1 cellular context compared by ENCODE assay signal in genomic region chr17:2710804-2711607, GRCh38.
TF ChIP-seq lines count a peak whose summit lies in the region.

No MANE protein-coding gene starts in this region.

TF ChIP-seq in HepG2, 621 proteins besides CTCF, POLR2A, EP300 and RAD21 (continued from another document and continues in another):
- TF ChIP-seq, protein P1, sequence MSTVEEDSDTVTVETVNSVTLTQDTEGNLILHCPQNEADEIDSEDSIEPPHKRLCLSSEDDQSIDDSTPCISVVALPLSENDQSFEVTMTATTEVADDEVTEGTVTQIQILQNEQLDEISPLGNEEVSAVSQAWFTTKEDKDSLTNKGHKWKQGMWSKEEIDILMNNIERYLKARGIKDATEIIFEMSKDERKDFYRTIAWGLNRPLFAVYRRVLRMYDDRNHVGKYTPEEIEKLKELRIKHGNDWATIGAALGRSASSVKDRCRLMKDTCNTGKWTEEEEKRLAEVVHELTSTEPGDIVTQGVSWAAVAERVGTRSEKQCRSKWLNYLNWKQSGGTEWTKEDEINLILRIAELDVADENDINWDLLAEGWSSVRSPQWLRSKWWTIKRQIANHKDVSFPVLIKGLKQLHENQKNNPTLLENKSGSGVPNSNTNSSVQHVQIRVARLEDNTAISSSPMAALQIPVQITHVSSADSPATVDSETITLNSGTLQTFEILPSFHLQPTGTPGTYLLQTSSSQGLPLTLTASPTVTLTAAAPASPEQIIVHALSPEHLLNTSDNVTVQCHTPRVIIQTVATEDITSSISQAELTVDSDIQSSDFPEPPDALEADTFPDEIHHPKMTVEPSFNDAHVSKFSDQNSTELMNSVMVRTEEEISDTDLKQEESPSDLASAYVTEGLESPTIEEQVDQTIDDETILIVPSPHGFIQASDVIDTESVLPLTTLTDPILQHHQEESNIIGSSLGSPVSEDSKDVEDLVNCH (CRISPR knock-in tag; IDR thresholded peaks at IDR 0.05), result no peak
- TF ChIP-seq REPIN1 (CRISPR knock-in tag; IDR thresholded peaks at IDR 0.05; ENCODE audit: borderline replicate concordance, low read depth) (peak; percentile 59; the same call in 1 of the 2 replicates), ZNF670 (CRISPR knock-in tag; IDR thresholded peaks at IDR 0.05; ENCODE audit: borderline replicate concordance) (peak; percentile 90), CHD2 (IDR thresholded peaks at IDR 0.05; ENCODE audit: low read depth, low read length) (no peak), ZNF136 (CRISPR knock-in tag; IDR thresholded peaks at IDR 0.05; ENCODE audit: low read depth) (0 out of 2 replicates have a peak, but pooled peaks have one; percentile 13), ZNF101 (CRISPR knock-in tag; IDR thresholded peaks at IDR 0.05; ENCODE audit: borderline replicate concordance, low read depth) (no peak), CEBPG (CRISPR knock-in tag; IDR thresholded peaks at IDR 0.05) (peak; percentile 81), ZNF205 (CRISPR knock-in tag; IDR thresholded peaks at IDR 0.05) (no peak), ZNF512 (CRISPR knock-in tag; IDR thresholded peaks at IDR 0.05) (no peak), NFIB (CRISPR knock-in tag; IDR thresholded peaks at IDR 0.05; ENCODE audit: borderline replicate concordance) (no peak), CENPX (CRISPR knock-in tag; IDR thresholded peaks at IDR 0.05) (no peak), KLF15 (CRISPR knock-in tag; IDR thresholded peaks at IDR 0.05; ENCODE audit: borderline replicate concordance) (peak; percentile 38; the same call in 1 of the 2 replicates), ZNF672 (CRISPR knock-in tag; IDR thresholded peaks at IDR 0.05) (no peak), POLR2AphosphoS5 (IDR thresholded peaks at IDR 0.05; ENCODE audit: low read depth, low read length) (peak; percentile 61), HNRNPL (IDR thresholded peaks at IDR 0.05; ENCODE audit: low read depth, low read length) (peak; percentile 69; the same call in 1 of the 2 replicates), NR2F1 (CRISPR knock-in tag; IDR thresholded peaks at IDR 0.05) (no peak), ZNF816 (CRISPR knock-in tag; IDR thresholded peaks at IDR 0.05; ENCODE audit: borderline replicate concordance) (no peak), RELA (CRISPR knock-in tag; IDR thresholded peaks at IDR 0.05) (no peak), ZNF543 (CRISPR knock-in tag; IDR thresholded peaks at IDR 0.05) (peak; percentile 16; the same call in 1 of the 2 replicates), ZNF292 (CRISPR knock-in tag; IDR thresholded peaks at IDR 0.05; ENCODE audit: borderline replicate concordance, low read depth) (no peak), HHEX (CRISPR knock-in tag; IDR thresholded peaks at IDR 0.05) (no peak), SAP130 (CRISPR knock-in tag; IDR thresholded peaks at IDR 0.05; ENCODE audit: low read depth) (peak; percentile 67), ZBTB7A (CRISPR knock-in tag; IDR thresholded peaks at IDR 0.05) (no peak), NFE2L1 (CRISPR knock-in tag; IDR thresholded peaks at IDR 0.05; ENCODE audit: borderline replicate concordance) (peak; percentile 32; the same call in 1 of the 2 replicates), SP2 (CRISPR knock-in tag; IDR thresholded peaks at IDR 0.05) (no peak), ZHX2 (IDR thresholded peaks at IDR 0.05; ENCODE audit: low read depth) (no peak), ZHX2 (CRISPR knock-in tag; IDR thresholded peaks at IDR 0.05; ENCODE audit: borderline replicate concordance) (no peak), ZNF792 (CRISPR knock-in tag; IDR thresholded peaks at IDR 0.05) (no peak), TEF (CRISPR knock-in tag; IDR thresholded peaks at IDR 0.05) (no peak), ZNF737 (CRISPR knock-in tag; IDR thresholded peaks at IDR 0.05; ENCODE audit: borderline replicate concordance) (no peak), KIAA2018 (CRISPR knock-in tag; IDR thresholded peaks at IDR 0.05; ENCODE audit: borderline replicate concordance) (no peak), ZBTB10 (CRISPR knock-in tag; IDR thresholded peaks at IDR 0.05; ENCODE audit: borderline replicate concordance) (no peak)
- TF ChIP-seq, protein P2, sequence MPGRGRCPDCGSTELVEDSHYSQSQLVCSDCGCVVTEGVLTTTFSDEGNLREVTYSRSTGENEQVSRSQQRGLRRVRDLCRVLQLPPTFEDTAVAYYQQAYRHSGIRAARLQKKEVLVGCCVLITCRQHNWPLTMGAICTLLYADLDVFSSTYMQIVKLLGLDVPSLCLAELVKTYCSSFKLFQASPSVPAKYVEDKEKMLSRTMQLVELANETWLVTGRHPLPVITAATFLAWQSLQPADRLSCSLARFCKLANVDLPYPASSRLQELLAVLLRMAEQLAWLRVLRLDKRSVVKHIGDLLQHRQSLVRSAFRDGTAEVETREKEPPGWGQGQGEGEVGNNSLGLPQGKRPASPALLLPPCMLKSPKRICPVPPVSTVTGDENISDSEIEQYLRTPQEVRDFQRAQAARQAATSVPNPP (CRISPR knock-in tag; IDR thresholded peaks at IDR 0.05), result 0 out of 2 replicates have a peak, but pooled peaks have one; percentile 30
- TF ChIP-seq, protein P3, sequence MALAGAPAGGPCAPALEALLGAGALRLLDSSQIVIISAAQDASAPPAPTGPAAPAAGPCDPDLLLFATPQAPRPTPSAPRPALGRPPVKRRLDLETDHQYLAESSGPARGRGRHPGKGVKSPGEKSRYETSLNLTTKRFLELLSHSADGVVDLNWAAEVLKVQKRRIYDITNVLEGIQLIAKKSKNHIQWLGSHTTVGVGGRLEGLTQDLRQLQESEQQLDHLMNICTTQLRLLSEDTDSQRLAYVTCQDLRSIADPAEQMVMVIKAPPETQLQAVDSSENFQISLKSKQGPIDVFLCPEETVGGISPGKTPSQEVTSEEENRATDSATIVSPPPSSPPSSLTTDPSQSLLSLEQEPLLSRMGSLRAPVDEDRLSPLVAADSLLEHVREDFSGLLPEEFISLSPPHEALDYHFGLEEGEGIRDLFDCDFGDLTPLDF (CRISPR knock-in tag; IDR thresholded peaks at IDR 0.05), result no peak
